ENCODE assay signal across 8 cellular contexts in genomic region chr2:74552914-74553811, GRCh38. TPM values are rescaled to one million over a fixed set of nuclear protein-coding genes. Genes with fewer than 3 reads are reported as not detected.
DNase-seq lines count a peak whose midpoint lies in the region; ATAC-seq and TF ChIP-seq lines count a peak whose summit lies in the region.

No MANE protein-coding gene starts in this region.

- no peaks in the 10 kb centered on the region for H3K9me2 ChIP-seq in DOHH2 (replicated peaks; ENCODE audit: control insufficient read depth, low read length)

- no peak overlapping the region for H2AK5ac ChIP-seq in mesendoderm (ENCODE audit: low read length)

- H3F3A ChIP-seq in DOHH2 (ENCODE audit: control insufficient read depth, insufficient read depth): no peaks in the 10 kb centered on the region

- no peak overlapping the region for H2BK15ac ChIP-seq in mesendoderm (replicated peaks; ENCODE audit: low read depth)

- H4K8ac ChIP-seq in mesendoderm (ENCODE audit: low read depth, low read length): no peak overlapping the region

- H3K4me1 ChIP-seq in DOHH2 (ENCODE audit: control insufficient read depth, low read length) (peaks cover 32% of the 10 kb centered on the region), mesendoderm (ENCODE audit: control insufficient read depth, low read depth, low read length) (peaks cover 4% of the 10 kb centered on the region)

- TF ChIP-seq CTCF in DOHH2 (IDR thresholded peaks at IDR 0.05; ENCODE audit: low read depth, low read length, poor library complexity, severe bottlenecking) (no peak), HL-60 (IDR thresholded peaks at IDR 0.05; ENCODE audit: insufficient read depth, low read length) (no peak)

- H3K4me2 ChIP-seq in DOHH2 (ENCODE audit: low read length): peak overlapping the region; percentile 87
- peak overlapping the region; percentile 30 for H3K4me2 ChIP-seq in mesendoderm (ENCODE audit: low read length)

- peak overlapping the region; percentile 12 for H3K9ac ChIP-seq in mesendoderm (ENCODE audit: low read length)

- H2BK120ac ChIP-seq in mesendoderm (ENCODE audit: low read depth, low read length): no peak overlapping the region

- WGBS in mesendoderm (ENCODE audit: extremely low coverage, insufficient coverage, low lambda C conversion rate): no CpG with 5 or more reads among the region's 27 CpGs

- no peak overlapping the region for H3K23ac ChIP-seq in mesendoderm (ENCODE audit: low read length)

- no peak overlapping the region for H3K18ac ChIP-seq in mesendoderm (ENCODE audit: low read length)

- H4K20me1 ChIP-seq in DOHH2 (ENCODE audit: control insufficient read depth, insufficient read depth, low read depth, low read length): no peaks in the 10 kb centered on the region; the same call in 1 of the 2 replicates

- peak overlapping the region; percentile 42 for H3K56ac ChIP-seq in mesendoderm (ENCODE audit: low read length)

- no peak overlapping the region for H3K27ac ChIP-seq in DOHH2 (ENCODE audit: low read depth, low read length)
- H3K27ac ChIP-seq in HL-60 (replicated peaks): peak overlapping the region; percentile 94
- no peak overlapping the region for H3K27ac ChIP-seq in mesendoderm (ENCODE audit: low read depth, low read length)

- H3K27me3 ChIP-seq in DOHH2 (ENCODE audit: control insufficient read depth, low read length) (peaks cover 28% of the 10 kb centered on the region), HL-60 (ENCODE audit: insufficient read depth, poor library complexity, severe bottlenecking) (no peaks in the 10 kb centered on the region), mesendoderm (ENCODE audit: insufficient read depth, low read length, poor library complexity) (peaks cover 46% of the 10 kb centered on the region)

- no peak overlapping the region for H4K5ac ChIP-seq in mesendoderm (ENCODE audit: low read length)

- no peaks in the 10 kb centered on the region for H3K79me1 ChIP-seq in mesendoderm (ENCODE audit: low read length)

- no peak overlapping the region for H3K4ac ChIP-seq in mesendoderm (ENCODE audit: low read depth, low read length)

- H2BK5ac ChIP-seq in mesendoderm (ENCODE audit: low read length): no peak overlapping the region

- H3K36me3 ChIP-seq in DOHH2 (ENCODE audit: control insufficient read depth, low read length) (peaks cover 13% of the 10 kb centered on the region), mesendoderm (ENCODE audit: control insufficient read depth, insufficient read depth, low read length) (no peaks in the 10 kb centered on the region)

- ATAC-seq in HG03354 (IDR thresholded peaks at IDR 0.05; ENCODE audit: poor library complexity, severe bottlenecking, unreplicated experiment) (no peak), HG03108 (IDR thresholded peaks at IDR 0.05; ENCODE audit: unreplicated experiment) (no peak)

- peak overlapping the region; percentile 91 for H3K4me3 ChIP-seq in DOHH2 (ENCODE audit: low read length)
- H3K4me3 ChIP-seq in HL-60 (replicated peaks; ENCODE audit: insufficient read depth, low read length): no peak overlapping the region; the same call in 1 of the 2 replicates
- peak overlapping the region; percentile 2 for H3K4me3 ChIP-seq in mesendoderm (ENCODE audit: low read length)

- DNase-seq in HL-60 (ENCODE audit: low read depth in 1 of 2, low spot score in 1 of 2): no peak
- peak; percentile 53 for DNase-seq in astrocyte of the hippocampus (ENCODE audit: low read depth, low spot score)
- peak; percentile 51 for DNase-seq in mesendoderm
- DNase-seq in UCSD-AML1 (lab: John Stamatoyannopoulos, UW; ENCODE audit: unreplicated experiment): no peak
- no peak for DNase-seq in HuH-7 (ENCODE audit: low spot score)

- H3K9me3 ChIP-seq in DOHH2 (ENCODE audit: control insufficient read depth, insufficient read depth, low read length): no peaks in the 10 kb centered on the region

- H3K79me2 ChIP-seq in DOHH2 (ENCODE audit: control insufficient read depth, low read length): peaks cover 17% of the 10 kb centered on the region
- H3K79me2 ChIP-seq in mesendoderm (ENCODE audit: control insufficient read depth, insufficient read depth, low read length): no peaks in the 10 kb centered on the region

RNA-seq across cellular contexts. Expression of gene LOXL3, which starts 0.6 kb away (rescaled TPM):
- polyA plus RNA-seq in mesendoderm (2013, experiment 1 of 2): 5.9 TPM
- 6.0 TPM for polyA plus RNA-seq in mesendoderm (2013, experiment 2 of 2)

RNA-seq across cellular contexts. Expression of gene DOK1, which starts 1.4 kb away (rescaled TPM):
- polyA plus RNA-seq in mesendoderm (2013, experiment 1 of 2): 2.3 TPM
- polyA plus RNA-seq in mesendoderm (2013, experiment 2 of 2): 3.0 TPM

RNA-seq across cellular contexts. Expression of gene HTRA2, which starts 23.4 kb away (rescaled TPM):
- polyA plus RNA-seq in mesendoderm (2013, experiment 1 of 2): 20.5 TPM
- 20.1 TPM for polyA plus RNA-seq in mesendoderm (2013, experiment 2 of 2)

RNA-seq across cellular contexts. Expression of gene AUP1, which starts 23.7 kb away (rescaled TPM):
- polyA plus RNA-seq in mesendoderm (2013, experiment 1 of 2): 81.2 TPM
- 80.8 TPM for polyA plus RNA-seq in mesendoderm (2013, experiment 2 of 2)

RNA-seq across cellular contexts. Expression of gene DQX1, which starts 27.1 kb away (rescaled TPM):
- polyA plus RNA-seq in mesendoderm (2013, experiment 1 of 2): 0.29 TPM
- 0.20 TPM for polyA plus RNA-seq in mesendoderm (2013, experiment 2 of 2)

Comparison
In these comparisons a context has a peak if more than half of its experiments do, and no peak if none do; other contexts are left out.
1. DNase-seq: peak in astrocyte of the hippocampus (single experiment) and mesendoderm (single experiment); none in HL-60 (0 of 2), UCSD-AML1 (single experiment) and HuH-7 (single experiment).